Comparison of ENCODE assay signal across 20 cellular contexts in the genomic region with DNA sequence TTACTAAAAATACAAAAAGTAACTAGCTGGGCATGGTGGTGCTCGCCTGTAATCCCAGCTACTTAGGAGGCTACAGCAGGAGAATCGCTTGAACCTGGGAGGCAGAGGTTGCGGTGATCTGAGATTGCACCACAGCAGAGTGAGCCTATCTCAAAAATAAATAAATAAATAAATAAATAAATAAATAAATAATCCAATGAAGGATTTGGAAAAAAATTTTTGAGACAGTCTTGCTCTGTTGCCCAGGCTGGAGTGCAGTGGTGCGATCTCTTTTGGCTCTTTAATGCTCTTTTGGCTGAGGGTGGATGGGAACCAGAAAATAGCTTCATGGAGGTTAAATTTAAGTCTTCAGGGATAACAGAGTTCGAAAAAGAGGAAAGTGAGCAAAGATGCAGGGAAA.
"Had no signal": no experiment of that assay in that cellular context is flagged by ENCODE, and none has a peak within 500 bp of the region (broad histone marks: within the 10 kb centered on the region; RNA-seq: fewer than 3 reads in every experiment).

No MANE protein-coding gene starts in this region.

- H3K27ac Mint-ChIP-seq: activated naive CD4-positive, alpha-beta T cell treated with anti-CD3 and anti-CD28 coated beads for 36 hours; effector memory CD8-positive, alpha-beta T cell had no signal

- H3K9me3 ChIP-seq: heart right ventricle, prostate gland, SK-N-SH, upper lobe of left lung had no signal

- H3K27me3 Mint-ChIP-seq: effector memory CD8-positive, alpha-beta T cell; naive thymus-derived CD4-positive, alpha-beta T cell had no signal

- H3K4me3 Mint-ChIP-seq: activated naive CD4-positive, alpha-beta T cell treated with anti-CD3 and anti-CD28 coated beads for 36 hours; activated T-cell treated with anti-CD3 and anti-CD28 coated beads, Interleukin-2, amount 50 U/mL, for 4 hours; effector memory CD8-positive, alpha-beta T cell; naive thymus-derived CD4-positive, alpha-beta T cell had no signal

- DNase-seq: activated CD4-positive, alpha-beta T cell treated with anti-CD3 and anti-CD28 coated beads for 1 hour; activated CD4-positive, alpha-beta T cell treated with anti-CD3 and anti-CD28 coated beads, Interleukin-2, amount 50 U/mL, for 1 hour; activated CD8-positive, alpha-beta memory T cell treated with anti-CD3 and anti-CD28 coated beads, Interleukin-2, amount 50 U/mL, for 48 hours; activated naive CD4-positive, alpha-beta T cell treated with anti-CD3 and anti-CD28 coated beads for 36 hours; activated T-cell treated with anti-CD3 and anti-CD28 coated beads, Interleukin-2, amount 50 U/mL, for 4 hours; aorta; brain microvascular endothelial cell; central memory CD4-positive, alpha-beta T cell; effector memory CD8-positive, alpha-beta T cell; heart right ventricle; kidney; naive thymus-derived CD4-positive, alpha-beta T cell; SK-N-SH; stimulated activated CD4-positive, alpha-beta T cell treated with anti-CD3 and anti-CD28 coated beads, Interleukin-4, amount 100 ng/mL, for 24 hours; stimulated activated naive CD4-positive, alpha-beta T cell treated with Interleukin-2 at 50 U/mL for 16 hours; upper lobe of left lung; WERI-Rb-1 had no signal

- H3K9me3 Mint-ChIP-seq: activated naive CD4-positive, alpha-beta T cell treated with anti-CD3 and anti-CD28 coated beads for 36 hours; activated T-cell treated with anti-CD3 and anti-CD28 coated beads, Interleukin-2, amount 50 U/mL, for 4 hours; effector memory CD8-positive, alpha-beta T cell; naive thymus-derived CD4-positive, alpha-beta T cell had no signal

- H3K27ac ChIP-seq: brain microvascular endothelial cell, prostate gland, upper lobe of left lung, WERI-Rb-1 had no signal

- ATAC-seq: activated T-cell treated with anti-CD3 and anti-CD28 coated beads, Interleukin-2, amount 50 U/mL, for 4 hours; effector memory CD8-positive, alpha-beta T cell; heart right ventricle; left lobe of liver; naive thymus-derived CD4-positive, alpha-beta T cell had no signal

- H3K4me3 ChIP-seq: heart right ventricle, lung, prostate gland, upper lobe of left lung had no signal

- H3K27me3 ChIP-seq: brain microvascular endothelial cell, heart right ventricle, upper lobe of left lung had no signal
